In genomic region chr2:44171018-44171417, GRCh38 we compare ENCODE assay signal across 8 cellular contexts. TPM values are rescaled to one million over a fixed set of nuclear protein-coding genes. Genes with fewer than 3 reads are reported as not detected.
A peak's percentile ranks its signal among the peaks of the same experiment; 100 is the strongest.
DNase-seq lines count a peak whose midpoint lies in the region; ATAC-seq and TF ChIP-seq lines count a peak whose summit lies in the region.

No MANE protein-coding gene starts in this region.

- TF ChIP-seq CTCF in hepatocyte (IDR thresholded peaks at IDR 0.05; ENCODE audit: poor library complexity): no peak

- H3K27me3 ChIP-seq in hepatocyte: no peaks in the 10 kb centered on the region

- no peaks in the 10 kb centered on the region for H3K9me3 ChIP-seq in hepatocyte (ENCODE audit: low read depth)

- H3K36me3 ChIP-seq in hepatocyte (replicated peaks; ENCODE audit: insufficient read depth, low read depth): no peaks in the 10 kb centered on the region

- ATAC-seq in activated CD4-positive, alpha-beta T cell treated with anti-CD3 and anti-CD28 coated beads for 36 hours: no peak
- ATAC-seq in stimulated activated memory B cell treated with anti-CD40 and anti-IgM and Interleukin-4, amounts not matched to agents 10 μg/mL and 1 μg/mL and 100 μg/mL, for 72 hours: no peak
- ATAC-seq in activated naive CD4-positive, alpha-beta T cell treated with anti-CD3 and anti-CD28 coated beads, Interleukin-2, amount 50 U/mL, for 72 hours: no peak

- peaks cover 6% of the 10 kb centered on the region for H3K4me1 ChIP-seq in hepatocyte (ENCODE audit: insufficient read depth)

- H3K9me3 Mint-ChIP-seq in activated CD4-positive, alpha-beta T cell treated with anti-CD3 and anti-CD28 coated beads for 36 hours (ENCODE audit: low read depth): no peaks in the 10 kb centered on the region
- no peaks in the 10 kb centered on the region for H3K9me3 Mint-ChIP-seq in activated CD4-positive, alpha-beta memory T cell treated with anti-CD3 and anti-CD28 coated beads for 36 hours
- no peaks in the 10 kb centered on the region for H3K9me3 Mint-ChIP-seq in stimulated activated memory B cell treated with anti-CD40 and anti-IgM and Interleukin-4, amounts not matched to agents 10 μg/mL and 1 μg/mL and 100 μg/mL, for 72 hours
- peaks cover 0 to 8% of the 10 kb centered on the region in 2 donors for H3K9me3 Mint-ChIP-seq in activated naive CD4-positive, alpha-beta T cell treated with anti-CD3 and anti-CD28 coated beads, Interleukin-2, amount 50 U/mL, for 72 hours

- H3K4me1 Mint-ChIP-seq in activated CD4-positive, alpha-beta T cell treated with anti-CD3 and anti-CD28 coated beads for 36 hours: peaks cover 53% of the 10 kb centered on the region
- peaks cover 57% of the 10 kb centered on the region for H3K4me1 Mint-ChIP-seq in activated CD4-positive, alpha-beta memory T cell treated with anti-CD3 and anti-CD28 coated beads for 36 hours (ENCODE audit: low read depth)
- H3K4me1 Mint-ChIP-seq in stimulated activated memory B cell treated with anti-CD40 and anti-IgM and Interleukin-4, amounts not matched to agents 10 μg/mL and 1 μg/mL and 100 μg/mL, for 72 hours: peaks cover 56% of the 10 kb centered on the region

- peaks cover 68% of the 10 kb centered on the region for H3K79me2 ChIP-seq in hepatocyte

- peak overlapping the region; percentile 5 for H3K4me3 ChIP-seq in hepatocyte

- H3K4me2 ChIP-seq in hepatocyte: peak overlapping the region; percentile 85

- 20% methylated on average over 2 of the region's 2 CpGs for WGBS in hepatocyte (ENCODE audit: low lambda C conversion rate, missing lambda C conversion rate)

- DNase-seq in activated CD4-positive, alpha-beta T cell treated with anti-CD3 and anti-CD28 coated beads for 36 hours: no peak
- no peak for DNase-seq in activated CD4-positive, alpha-beta T cell treated with anti-CD3 and anti-CD28 coated beads, Interleukin-2, amount 50 U/mL, for 1 hour
- no peak for DNase-seq in activated CD4-positive, alpha-beta memory T cell treated with anti-CD3 and anti-CD28 coated beads for 36 hours
- peak; percentile 8 for DNase-seq in hepatocyte (ENCODE audit: low spot score)
- no peak for DNase-seq in D341Med (ENCODE audit: low spot score)
- no peak for DNase-seq in activated naive CD4-positive, alpha-beta T cell treated with anti-CD3 and anti-CD28 coated beads, Interleukin-2, amount 50 U/mL, for 72 hours (ENCODE audit: low spot score in 2 of 2)
- no peak for DNase-seq in NCI-H1436 (lab: John Stamatoyannopoulos, UW)

- CTCF ChIA-PET in activated CD4-positive, alpha-beta T cell treated with anti-CD3 and anti-CD28 coated beads for 36 hours (lab: Charles Lee): interaction anchor here (0.8 kb wide), 1 partner anchor 35 kb away, joined by 3 read pairs; no protein-coding TSS in a partner anchor
- CTCF ChIA-PET in activated CD4-positive, alpha-beta memory T cell treated with anti-CD3 and anti-CD28 coated beads for 36 hours (lab: Charles Lee): interaction anchor here (1.0 to 1.2 kb wide), 2 partner anchors 83 to 85 kb away, joined by 3 to 5 read pairs; no protein-coding TSS in a partner anchor

- H3K36me3 Mint-ChIP-seq in activated CD4-positive, alpha-beta T cell treated with anti-CD3 and anti-CD28 coated beads for 36 hours (ENCODE audit: low read depth): peaks cover 17% of the 10 kb centered on the region
- H3K36me3 Mint-ChIP-seq in activated CD4-positive, alpha-beta memory T cell treated with anti-CD3 and anti-CD28 coated beads for 36 hours: peaks cover 8% of the 10 kb centered on the region
- peaks cover 10% of the 10 kb centered on the region for H3K36me3 Mint-ChIP-seq in stimulated activated memory B cell treated with anti-CD40 and anti-IgM and Interleukin-4, amounts not matched to agents 10 μg/mL and 1 μg/mL and 100 μg/mL, for 72 hours
- peaks cover 15 to 27% of the 10 kb centered on the region in 2 donors for H3K36me3 Mint-ChIP-seq in activated naive CD4-positive, alpha-beta T cell treated with anti-CD3 and anti-CD28 coated beads, Interleukin-2, amount 50 U/mL, for 72 hours

- H3K27me3 Mint-ChIP-seq in activated CD4-positive, alpha-beta T cell treated with anti-CD3 and anti-CD28 coated beads for 36 hours: no peaks in the 10 kb centered on the region
- no peaks in the 10 kb centered on the region for H3K27me3 Mint-ChIP-seq in activated CD4-positive, alpha-beta memory T cell treated with anti-CD3 and anti-CD28 coated beads for 36 hours
- H3K27me3 Mint-ChIP-seq in stimulated activated memory B cell treated with anti-CD40 and anti-IgM and Interleukin-4, amounts not matched to agents 10 μg/mL and 1 μg/mL and 100 μg/mL, for 72 hours: no peaks in the 10 kb centered on the region

- peak overlapping the region; percentile 94 for H3K4me3 Mint-ChIP-seq in activated CD4-positive, alpha-beta T cell treated with anti-CD3 and anti-CD28 coated beads for 36 hours
- H3K4me3 Mint-ChIP-seq in activated CD4-positive, alpha-beta memory T cell treated with anti-CD3 and anti-CD28 coated beads for 36 hours: peak overlapping the region; percentile 88
- peak overlapping the region; percentile 100 for H3K4me3 Mint-ChIP-seq in stimulated activated memory B cell treated with anti-CD40 and anti-IgM and Interleukin-4, amounts not matched to agents 10 μg/mL and 1 μg/mL and 100 μg/mL, for 72 hours

- peak overlapping the region; percentile 91 for H3K27ac ChIP-seq in hepatocyte

- peaks cover 59% of the 10 kb centered on the region for H4K20me1 ChIP-seq in hepatocyte (ENCODE audit: insufficient read depth, poor library complexity, severe bottlenecking)

- no peaks in the 10 kb centered on the region for H3K9me2 ChIP-seq in hepatocyte (replicated peaks; ENCODE audit: insufficient read depth)

- peak overlapping the region; percentile 66 for H3K27ac Mint-ChIP-seq in activated CD4-positive, alpha-beta T cell treated with anti-CD3 and anti-CD28 coated beads for 36 hours
- H3K27ac Mint-ChIP-seq in activated CD4-positive, alpha-beta memory T cell treated with anti-CD3 and anti-CD28 coated beads for 36 hours: peak overlapping the region; percentile 31
- no peak overlapping the region for H3K27ac Mint-ChIP-seq in stimulated activated memory B cell treated with anti-CD40 and anti-IgM and Interleukin-4, amounts not matched to agents 10 μg/mL and 1 μg/mL and 100 μg/mL, for 72 hours
- H3K27ac Mint-ChIP-seq in activated naive CD4-positive, alpha-beta T cell treated with anti-CD3 and anti-CD28 coated beads, Interleukin-2, amount 50 U/mL, for 72 hours: peak overlapping the region in 1 of 2 donors; percentile 97

- POLR2A ChIA-PET in activated CD4-positive, alpha-beta T cell treated with anti-CD3 and anti-CD28 coated beads for 36 hours (lab: Charles Lee): interaction anchor here (0.6 to 1.7 kb wide), 4 partner anchors 12 to 574 kb away, joined by 3 read pairs; no protein-coding TSS in a partner anchor
- POLR2A ChIA-PET in activated CD4-positive, alpha-beta memory T cell treated with anti-CD3 and anti-CD28 coated beads for 36 hours (lab: Charles Lee): interaction anchor here (0.9 to 3.6 kb wide), 3 partner anchors 14 to 191 kb away, joined by 3 to 19 read pairs (median 5); partner anchors contain the start of genes CAMKMT and PREPL

- intact Hi-C loops in activated CD4-positive, alpha-beta T cell treated with anti-CD3 and anti-CD28 coated beads for 36 hours (cut with DNase I, micrococcal nuclease): loop anchor here in 1 of 2 experiments (10.0 kb wide), 1 partner anchor 176 kb away; the partner anchor contains the start of gene LRPPRC
- intact Hi-C loops in activated CD4-positive, alpha-beta memory T cell treated with anti-CD3 and anti-CD28 coated beads for 36 hours (cut with micrococcal nuclease): no loop called here

- H2AFZ ChIP-seq in hepatocyte: no peak overlapping the region

RNA-seq across cellular contexts. Expression of gene PPM1B, which starts 2.3 kb away (rescaled TPM):
- total RNA-seq in activated CD4-positive, alpha-beta T cell treated with anti-CD3 and anti-CD28 coated beads for 36 hours: 10 to 100 TPM; 34.8 to 42.0 TPM
- 10 to 100 TPM; 41.6 to 45.2 TPM for total RNA-seq in activated CD4-positive, alpha-beta memory T cell treated with anti-CD3 and anti-CD28 coated beads for 36 hours
- 48.1 and 49.1 TPM in 2 replicates for total RNA-seq in hepatocyte
- polyA plus RNA-seq in hepatocyte: 36.0 and 39.1 TPM in 2 replicates
- 10 to 100 TPM; 40.6 to 57.5 TPM for total RNA-seq in activated naive CD4-positive, alpha-beta T cell treated with anti-CD3 and anti-CD28 coated beads, Interleukin-2, amount 50 U/mL, for 72 hours
